In genomic region chr4:29052266-29052665, GRCh38 we compare ENCODE assay signal across 14 cellular contexts.
DNase-seq lines count a peak whose midpoint lies in the region; ATAC-seq and TF ChIP-seq lines count a peak whose summit lies in the region.
"Had no signal": no experiment of that assay in that cellular context is flagged by ENCODE, and none has a peak within 500 bp of the region (broad histone marks: within the 10 kb centered on the region; RNA-seq: fewer than 3 reads in every experiment).

No MANE protein-coding gene starts in this region.

- CTCF ChIA-PET in HCT116 (lab: Charles Lee) (no interaction called here), WTC11 (lab: Charles Lee) (no interaction called here)

- H3K36me3 ChIP-seq in GM23338 (ENCODE audit: insufficient read depth) (no peaks in the 10 kb centered on the region), HCT116 (ENCODE audit: control insufficient read depth in 1 of 2, insufficient read depth in 2 of 2, low read length in 2 of 2) (no peaks in the 10 kb centered on the region)

- H3K4me1 Mint-ChIP-seq in GM23338 (peaks cover 28% of the 10 kb centered on the region), WTC11 (peaks cover 34% of the 10 kb centered on the region)
- H3K4me1 Mint-ChIP-seq in stimulated activated effector memory CD8-positive, alpha-beta T cell treated with anti-CD3 and anti-CD28 coated beads, Interleukin-12 subunit alpha, Interleukin-12 subunit beta, amount 100 ng/mL, for 72 hours, result no peaks in the 10 kb centered on the region
- H3K4me1 Mint-ChIP-seq: B cell had no signal

- H3K9me3 ChIP-seq in HCT116 (ENCODE audit: control insufficient read depth in 1 of 2, insufficient read depth in 1 of 2, low read depth in 1 of 2, low read length in 2 of 2), result no peaks in the 10 kb centered on the region

- no peak overlapping the region for H3K9ac ChIP-seq in HCT116 (ENCODE audit: low read length)

- RAD21 ChIA-PET in HCT116 (lab: Charles Lee; ENCODE audit: low non-redundant PET in 1 of 2, low total read pairs in 2 of 2, uncharacterized antibody in 2 of 2, unreplicated experiment in 2 of 2), result no interaction called here

- TF ChIP-seq RAD21 in HCT116 (IDR thresholded peaks at IDR 0.05; ENCODE audit: low read depth), result peak; percentile 6; the same call in 1 of the 2 replicates

- TF ChIP-seq POLR2A in HCT116 (IDR thresholded peaks at IDR 0.05; ENCODE audit: borderline replicate concordance, extremely low read depth, insufficient read depth, insufficient read length), result no peak

- H3K79me2 ChIP-seq in GM23338 (replicated peaks; ENCODE audit: insufficient read depth) (no peaks in the 10 kb centered on the region), HCT116 (ENCODE audit: insufficient read depth, low read length) (no peaks in the 10 kb centered on the region)

- intact Hi-C loops in HCT116 (cut with micrococcal nuclease), result no loop called here

- H2AFZ ChIP-seq in GM23338 (no peak overlapping the region), HCT116 (ENCODE audit: low read depth, low read length, poor library complexity, severe bottlenecking) (no peak overlapping the region)

- peak; percentile 37 to 48 for TF ChIP-seq CTCF in GM23338 (conservative IDR thresholded peaks at IDR 0.05; ENCODE audit: low read depth in 2 of 2)
- TF ChIP-seq CTCF in HCT116 (IDR thresholded peaks at IDR 0.05 in 2 of 3, conservative IDR thresholded peaks at IDR 0.05 in 1 of 3; ENCODE audit: borderline replicate concordance in 1 of 3, insufficient read depth in 1 of 3, low read depth in 2 of 3, low read length in 2 of 3), result peak in 2 of 3 experiments; percentile 18 to 19; a peak in 2 of 6 replicates
- TF ChIP-seq CTCF in WTC11 (IDR thresholded peaks at IDR 0.05), result no peak

- no TSS peak for BruUV-seq in HCT116 (replicated peaks; lab: Mats Ljungman, UMichigan)

- DNase-seq in GM23338 (ENCODE audit: low spot score), result peak; percentile 40
- DNase-seq in HCT116 (ENCODE audit: low read depth, low spot score), result no peak
- peak; percentile 13 for DNase-seq in WTC11 (ENCODE audit: low spot score)
- peak; percentile 21 for DNase-seq in iPS-NIHi7 (ENCODE audit: extremely low spot score)
- no peak for DNase-seq in activated CD4-positive, CD25-positive, alpha-beta regulatory T cell treated with anti-CD3 and anti-CD28 coated beads, Interleukin-2, amount 50 U/mL, for 72 hours
- DNase-seq in stimulated activated effector memory CD8-positive, alpha-beta T cell treated with anti-CD3 and anti-CD28 coated beads, Interleukin-12 subunit alpha, Interleukin-12 subunit beta, amount 100 ng/mL, for 72 hours (ENCODE audit: low spot score in 2 of 2), result no peak
- DNase-seq in stimulated activated CD4-positive, alpha-beta T cell treated with anti-CD3 and anti-CD28 coated beads, Interleukin-2, amount 100 ng/mL, for 48 hours, result no peak
- DNase-seq: C1 segment of cervical spinal cord; Calu3; CD4-positive, alpha-beta T cell; DND-41; GF-D8; H7 had no signal

- H3K36me3 Mint-ChIP-seq in GM23338 (ENCODE audit: low read depth) (peaks cover 2% of the 10 kb centered on the region; the same call in 1 of the 3 replicates), WTC11 (peaks cover 6% of the 10 kb centered on the region)
- no peaks in the 10 kb centered on the region for H3K36me3 Mint-ChIP-seq in stimulated activated effector memory CD8-positive, alpha-beta T cell treated with anti-CD3 and anti-CD28 coated beads, Interleukin-12 subunit alpha, Interleukin-12 subunit beta, amount 100 ng/mL, for 72 hours

- H3K9me3 Mint-ChIP-seq in GM23338 (peaks cover 4% of the 10 kb centered on the region; the same call in 1 of the 3 replicates), WTC11 (peaks cover 12% of the 10 kb centered on the region)
- H3K9me3 Mint-ChIP-seq in stimulated activated effector memory CD8-positive, alpha-beta T cell treated with anti-CD3 and anti-CD28 coated beads, Interleukin-12 subunit alpha, Interleukin-12 subunit beta, amount 100 ng/mL, for 72 hours, result peaks cover 19% of the 10 kb centered on the region

- POLR2A ChIA-PET in HCT116 (lab: Charles Lee), result no interaction called here
- POLR2A ChIA-PET in WTC11 (lab: Charles Lee), result no interaction called here

- H3K4me2 ChIP-seq in GM23338 (no peak overlapping the region), HCT116 (ENCODE audit: low read length) (no peak overlapping the region)

- H3K27ac Mint-ChIP-seq in GM23338, result peak overlapping the region; percentile 64
- H3K27ac Mint-ChIP-seq in WTC11, result no peak overlapping the region
- H3K27ac Mint-ChIP-seq in stimulated activated effector memory CD8-positive, alpha-beta T cell treated with anti-CD3 and anti-CD28 coated beads, Interleukin-12 subunit alpha, Interleukin-12 subunit beta, amount 100 ng/mL, for 72 hours, result no peak overlapping the region
- H3K27ac Mint-ChIP-seq: B cell; CD4-positive, alpha-beta T cell had no signal

- H4K20me1 ChIP-seq in GM23338 (replicated peaks; ENCODE audit: insufficient read depth) (no peaks in the 10 kb centered on the region), HCT116 (ENCODE audit: insufficient read depth) (no peaks in the 10 kb centered on the region)

- H3K27ac ChIP-seq in GM23338 (ENCODE audit: low read depth), result no peak overlapping the region
- no peak overlapping the region for H3K27ac ChIP-seq in HCT116 (ENCODE audit: low read depth, low read length)

- H3K27me3 Mint-ChIP-seq in GM23338 (ENCODE audit: insufficient read depth, low read depth, poor library complexity) (no peaks in the 10 kb centered on the region), WTC11 (ENCODE audit: low read depth) (no peaks in the 10 kb centered on the region)
- H3K27me3 Mint-ChIP-seq: B cell; CD4-positive, alpha-beta T cell had no signal

- H3K4me1 ChIP-seq in GM23338 (ENCODE audit: insufficient read depth), result peaks cover 15% of the 10 kb centered on the region; the same call in 1 of the 2 replicates
- H3K4me1 ChIP-seq in HCT116 (ENCODE audit: control insufficient read depth in 1 of 2, insufficient read depth in 2 of 2, low read length in 2 of 2), result no peaks in the 10 kb centered on the region

- H3F3A ChIP-seq in GM23338 (replicated peaks; ENCODE audit: low read depth), result no peaks in the 10 kb centered on the region

- ATAC-seq in GM23338 (peak; percentile 82), HCT116 (peak; percentile 57; the same call in 1 of the 2 replicates), WTC11 (peak; percentile 86)
- no peak for ATAC-seq in stimulated activated effector memory CD8-positive, alpha-beta T cell treated with anti-CD3 and anti-CD28 coated beads, Interleukin-12 subunit alpha, Interleukin-12 subunit beta, amount 100 ng/mL, for 72 hours

- H3K4me3 Mint-ChIP-seq in GM23338, result no peak overlapping the region
- no peak overlapping the region for H3K4me3 Mint-ChIP-seq in WTC11
- H3K4me3 Mint-ChIP-seq in stimulated activated effector memory CD8-positive, alpha-beta T cell treated with anti-CD3 and anti-CD28 coated beads, Interleukin-12 subunit alpha, Interleukin-12 subunit beta, amount 100 ng/mL, for 72 hours, result no peak overlapping the region
- H3K4me3 Mint-ChIP-seq: B cell; CD4-positive, alpha-beta T cell had no signal

- no peaks in the 10 kb centered on the region for H3K9me2 ChIP-seq in GM23338 (ENCODE audit: insufficient read depth)
- H3K9me2 ChIP-seq in HCT116 (ENCODE audit: insufficient read depth), result no peaks in the 10 kb centered on the region

- H3K4me3 ChIP-seq in GM23338 (no peak overlapping the region), HCT116 (replicated peaks in 1 of 2; ENCODE audit: low read depth in 1 of 2, low read length in 2 of 2) (no peak overlapping the region)

- H3K27me3 ChIP-seq in GM23338 (ENCODE audit: insufficient read depth) (no peaks in the 10 kb centered on the region), HCT116 (ENCODE audit: insufficient read depth, low read length) (no peaks in the 10 kb centered on the region)

TF ChIP-seq in GM23338, 12 proteins besides CTCF, POLR2A, EP300 and RAD21 (continues in another document):
- TF ChIP-seq POLR2AphosphoS5 (IDR thresholded peaks at IDR 0.05; ENCODE audit: low read depth), result no peak
- TF ChIP-seq CREB1 (CRISPR knock-in tag; IDR thresholded peaks at IDR 0.05; ENCODE audit: low read depth), result no peak

TF ChIP-seq in HCT116, 20 proteins besides CTCF, POLR2A, EP300 and RAD21 (continues in another document):
- TF ChIP-seq EGR1 (IDR thresholded peaks at IDR 0.05; ENCODE audit: low read depth), result no peak
- no peak for TF ChIP-seq ZFX (IDR thresholded peaks at IDR 0.05)
- TF ChIP-seq SRF (IDR thresholded peaks at IDR 0.05; ENCODE audit: low read depth), result no peak
- no peak for TF ChIP-seq FOSL1 (IDR thresholded peaks at IDR 0.05; ENCODE audit: low read depth)

TF ChIP-seq in WTC11, 78 proteins besides CTCF, POLR2A, EP300 and RAD21 (continues in another document):
- TF ChIP-seq PRDM15 (CRISPR knock-in tag; IDR thresholded peaks at IDR 0.05) (no peak), NFATC4 (CRISPR knock-in tag; IDR thresholded peaks at IDR 0.05) (no peak), ESRRA (CRISPR knock-in tag; IDR thresholded peaks at IDR 0.05; ENCODE audit: borderline replicate concordance) (no peak), ATF3 (CRISPR knock-in tag; conservative IDR thresholded peaks at IDR 0.05) (no peak), SOX15 (CRISPR knock-in tag; IDR thresholded peaks at IDR 0.05) (no peak)

Comparison
In these comparisons a context has a peak if more than half of its experiments do, and no peak if none do; other contexts are left out.
1. DNase-seq: peak in GM23338 (single experiment), WTC11 (single experiment) and iPS-NIHi7 (single experiment); none in HCT116 (single experiment), activated CD4-positive, CD25-positive, alpha-beta regulatory T cell treated with anti-CD3 and anti-CD28 coated beads, Interleukin-2, amount 50 U/mL, for 72 hours (single experiment), stimulated activated effector memory CD8-positive, alpha-beta T cell treated with anti-CD3 and anti-CD28 coated beads, Interleukin-12 subunit alpha, Interleukin-12 subunit beta, amount 100 ng/mL, for 72 hours (0 of 2) and stimulated activated CD4-positive, alpha-beta T cell treated with anti-CD3 and anti-CD28 coated beads, Interleukin-2, amount 100 ng/mL, for 48 hours (0 of 2).